8 cellular contexts compared by ENCODE assay signal in the genomic region with DNA sequence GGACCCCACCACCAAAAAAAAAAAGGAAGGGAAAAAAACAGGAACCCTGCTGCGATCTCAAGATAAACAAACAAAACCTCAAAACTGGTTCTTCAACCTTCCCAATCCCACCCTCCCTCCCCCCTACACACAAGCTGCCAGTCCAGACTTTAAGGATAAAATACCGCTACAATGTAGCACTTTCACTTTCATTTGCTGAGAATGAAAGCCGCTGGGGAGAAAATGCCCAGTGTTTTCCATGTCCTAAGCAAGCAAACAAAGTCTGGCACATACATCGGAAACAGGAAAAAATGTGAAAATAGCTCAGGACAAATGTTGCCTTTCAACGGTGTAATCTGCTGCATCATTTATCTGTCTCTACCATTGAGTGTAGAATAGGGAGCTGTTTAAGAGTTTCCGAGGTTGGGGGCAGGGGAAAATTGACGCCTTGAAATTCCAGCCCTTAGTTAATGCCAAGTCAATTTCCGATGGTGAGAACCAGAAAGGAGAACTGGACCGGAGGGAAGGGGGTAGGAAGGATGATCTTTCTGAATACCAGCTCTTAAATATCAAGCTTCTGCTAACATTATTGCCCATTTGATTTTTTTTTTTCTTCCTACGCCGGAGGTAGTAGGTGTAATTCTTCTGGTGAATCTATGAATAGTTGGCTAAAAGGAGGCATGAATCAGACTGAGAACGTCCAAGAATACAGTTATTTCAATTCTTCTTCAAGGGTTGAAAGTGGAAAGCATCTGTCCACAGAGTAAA. TPM values are rescaled to one million over a fixed set of nuclear protein-coding genes. Genes with fewer than 3 reads are reported as not detected.
DNase-seq lines count a peak whose midpoint lies in the region; ATAC-seq, FAIRE-seq and TF ChIP-seq lines count a peak whose summit lies in the region.

No MANE protein-coding gene starts in this region.

- no peak for TF ChIP-seq EP300 in H1 (IDR thresholded peaks at IDR 0.05; ENCODE audit: borderline replicate concordance in 1 of 2, low read depth in 2 of 2, low read length in 2 of 2)
- peak in 1 of 2 donors; percentile 14 for TF ChIP-seq EP300 in tibial nerve (IDR thresholded peaks at IDR 0.05)

- H4K20me1 ChIP-seq in H1 (replicated peaks in 1 of 2; ENCODE audit: control insufficient read depth in 1 of 2, insufficient read depth in 2 of 2, low read length in 2 of 2): no peaks in the 10 kb centered on the region

- 0 out of 4 replicates have a peak, but pooled peaks of 1 of the 2 experiments have one; percentile 1 for TF ChIP-seq RAD21 in H1 (IDR thresholded peaks at IDR 0.05 in 1 of 2, conservative IDR thresholded peaks at IDR 0.05 in 1 of 2; ENCODE audit: low read depth in 2 of 2, low read length in 2 of 2)

- no peaks in the 10 kb centered on the region for H3K79me1 ChIP-seq in H1 (ENCODE audit: low read depth, low read length)

- no peaks in the 10 kb centered on the region for H3K79me2 ChIP-seq in H1 (ENCODE audit: control insufficient read depth in 1 of 2, insufficient read depth in 2 of 2, low read length in 2 of 2)

- CTCF ChIA-PET in H1 (lab: Charles Lee; ENCODE audit: partially characterized antibody): interaction anchor here (0.6 to 6.6 kb wide), 40 partner anchors 8 to 1371 kb away, joined by 3 to 63 read pairs (median 4); no protein-coding TSS in a partner anchor

- H2BK120ac ChIP-seq in H1 (replicated peaks; ENCODE audit: low read depth, low read length): peak overlapping the region; percentile 1

- no peak overlapping the region for H3K56ac ChIP-seq in H1 (replicated peaks; ENCODE audit: insufficient read length, low read depth, low read length)

- no peak overlapping the region for H2BK15ac ChIP-seq in H1 (ENCODE audit: low read length)

- peak overlapping the region; percentile 40; the same call in 1 of the 2 replicates for H2BK12ac ChIP-seq in H1 (ENCODE audit: low read depth, low read length)

- H3K23me2 ChIP-seq in H1 (ENCODE audit: low read depth, low read length): peaks cover 15% of the 10 kb centered on the region

- H3K14ac ChIP-seq in H1 (ENCODE audit: insufficient read length): no peak overlapping the region

- H2AFZ ChIP-seq in H1 (ENCODE audit: low read length): peak overlapping the region; percentile 98

- POLR2A ChIA-PET in H1 (lab: Charles Lee; ENCODE audit: partially characterized antibody): interaction anchor here (0.7 to 1.3 kb wide), 6 partner anchors 12 to 837 kb away, joined by 3 to 7 read pairs (median 3); no protein-coding TSS in a partner anchor

- TF ChIP-seq POLR2A in H1 (IDR thresholded peaks at IDR 0.05; ENCODE audit: control extremely low read depth in 1 of 2, low read depth in 2 of 2, low read length in 2 of 2) (no peak), tibial nerve (IDR thresholded peaks at IDR 0.05) (no peak)

- H3K4ac ChIP-seq in H1 (replicated peaks; ENCODE audit: insufficient read length, low read depth, low read length): no peak overlapping the region

- H2AK5ac ChIP-seq in H1 (ENCODE audit: low read depth, low read length): no peak overlapping the region

- H3K36me3 ChIP-seq in SK-N-MC (ENCODE audit: insufficient read depth, low read length) (no peaks in the 10 kb centered on the region), H1 (ENCODE audit: control insufficient read depth in 2 of 4, insufficient read depth in 4 of 4, low read length in 3 of 4) (no peaks in the 10 kb centered on the region), tibial nerve (no peaks in the 10 kb centered on the region)

- peak overlapping the region; percentile 65 for H3K9ac ChIP-seq in SK-N-MC (ENCODE audit: insufficient read length)
- peak overlapping the region; percentile 40 to 59 (median 50); a peak in 5 of 7 replicates for H3K9ac ChIP-seq in H1 (replicated peaks in 1 of 4; ENCODE audit: extremely low read depth in 1 of 4, low read depth in 3 of 4, low read length in 3 of 4)

- H2BK5ac ChIP-seq in H1 (ENCODE audit: low read depth, low read length): no peak overlapping the region

- H4K5ac ChIP-seq in H1 (ENCODE audit: insufficient read length, low read depth, low read length): no peak overlapping the region

- H3K9me3 ChIP-seq in SK-N-MC (ENCODE audit: low read depth, low read length) (no peaks in the 10 kb centered on the region), H1 (ENCODE audit: insufficient read depth in 2 of 2, low read depth in 1 of 2, low read length in 1 of 2) (peaks cover 0 to 3% of the 10 kb centered on the region in 2 experiments; a peak in 1 of 4 replicates), tibial nerve (no peaks in the 10 kb centered on the region)

- H3K4me1 ChIP-seq in H1 (replicated peaks in 1 of 4; ENCODE audit: control insufficient read depth in 3 of 4, insufficient read depth in 4 of 4, low read length in 3 of 4) (peaks cover 0 to 11% (median 6%) of the 10 kb centered on the region in 4 experiments; a peak in 4 of 7 replicates), tibial nerve (peaks cover 0 to 17% (median 5%) of the 10 kb centered on the region in 4 donors)

- TF ChIP-seq CTCF in HFF-Myc (IDR thresholded peaks at IDR 0.05; ENCODE audit: low read depth, low read length, missing control alignments) (no peak), H1 (IDR thresholded peaks at IDR 0.05; ENCODE audit: control extremely low read depth in 1 of 3, insufficient read depth in 1 of 3, low read depth in 1 of 3, low read length in 3 of 3) (no peak), tibial nerve (IDR thresholded peaks at IDR 0.05) (no peak)

- no peak overlapping the region for H3K23ac ChIP-seq in H1 (ENCODE audit: insufficient read length)

- no peak overlapping the region; the same call in 1 of the 2 replicates for H2BK20ac ChIP-seq in H1 (ENCODE audit: low read length)

- ATAC-seq in GM19328 (IDR thresholded peaks at IDR 0.05; ENCODE audit: unreplicated experiment) (no peak), HG03439 (IDR thresholded peaks at IDR 0.05; ENCODE audit: unreplicated experiment) (no peak)

- peak overlapping the region; percentile 68 for H3K4me3 ChIP-seq in HFF-Myc (replicated peaks; ENCODE audit: low read depth, low read length)
- peak overlapping the region; percentile 80 for H3K4me3 ChIP-seq in SK-N-MC
- H3K4me3 ChIP-seq in H1 (ENCODE audit: extremely low read depth in 1 of 4, insufficient read depth in 2 of 4, low read depth in 3 of 4, low read length in 4 of 4): peak overlapping the region; percentile 50 to 79 (median 60)
- H3K4me3 ChIP-seq in tibial nerve: peak overlapping the region; percentile 44 to 59 (median 49)

- H4K91ac ChIP-seq in H1 (replicated peaks; ENCODE audit: insufficient read length, low read length): peak overlapping the region; percentile 16

- no peak overlapping the region for H4K8ac ChIP-seq in H1 (ENCODE audit: extremely low read depth, insufficient read depth, low read length)

- H3K27ac ChIP-seq in SK-N-MC (peak overlapping the region; percentile 43; the same call in 1 of the 2 replicates), H1 (ENCODE audit: low read depth, low read length) (peak overlapping the region; percentile 84), tibial nerve (peak overlapping the region; percentile 70 to 94 (median 90))

- 11% methylated on average over 11 of the region's 12 CpGs; no CpG with 5 or more reads in 1 of the 2 experiments for WGBS in H1 (ENCODE audit: extremely low coverage in 1 of 2, insufficient coverage in 1 of 2, insufficient read length in 1 of 2, insufficient replicate concordance in 2 of 2, low coverage in 1 of 2, low lambda C conversion rate in 2 of 2, missing lambda C conversion rate in 1 of 2), 2 experiments
- 1% methylated on average over 12 of the region's 12 CpGs for WGBS in tibial nerve, 2 donors

- peak overlapping the region; percentile 61 to 81 for H3K4me2 ChIP-seq in H1 (ENCODE audit: insufficient read depth in 1 of 2, low read depth in 2 of 2, low read length in 2 of 2)

- DNase-seq in COLO829 (ENCODE audit: low spot score) (peak; percentile 11), HFF-Myc (ENCODE audit: extremely low read depth, low read depth) (no peak), SK-N-MC (ENCODE audit: low read depth, low spot score) (no peak), H1 (ENCODE audit: low read depth in 1 of 2, low spot score in 2 of 2) (peak in 1 of 2 experiments; percentile 46), medulla oblongata (ENCODE audit: extremely low spot score) (peak; percentile 72), tibial nerve (ENCODE audit: low spot score in 2 of 2) (peak in 1 of 2 donors; percentile 24)

- no peaks in the 10 kb centered on the region for H3K27me3 ChIP-seq in H1 (replicated peaks in 1 of 4; ENCODE audit: control insufficient read depth in 3 of 4, extremely low read depth in 1 of 4, insufficient read depth in 3 of 4, low read length in 3 of 4)
- H3K27me3 ChIP-seq in tibial nerve: no peaks in the 10 kb centered on the region

- H3K18ac ChIP-seq in H1 (ENCODE audit: extremely low read depth, low read length): no peak overlapping the region; the same call in 1 of the 2 replicates

- peak; percentile 60 for FAIRE-seq in H1 (lab: Jason Lieb, UNC)

TF ChIP-seq in H1, 55 proteins besides CTCF, POLR2A, EP300 and RAD21:
- peak in 1 of 2 experiments; percentile 51; a peak in 1 of 4 replicates for TF ChIP-seq SIN3A (conservative IDR thresholded peaks at IDR 0.05 in 1 of 2, IDR thresholded peaks at IDR 0.05 in 1 of 2; ENCODE audit: low read depth in 1 of 2, low read length in 2 of 2)
- TF ChIP-seq MAFK (IDR thresholded peaks at IDR 0.05; ENCODE audit: low read depth, low read length): 0 out of 2 replicates have a peak, but pooled peaks have one; percentile 7
- TF ChIP-seq BACH1 (IDR thresholded peaks at IDR 0.05; ENCODE audit: low read length): no peak
- 0 out of 2 replicates have a peak, but pooled peaks have one; percentile 41 for TF ChIP-seq TAF1 (IDR thresholded peaks at IDR 0.05; ENCODE audit: low read depth, low read length)
- TF ChIP-seq RBBP5 (IDR thresholded peaks at IDR 0.05; ENCODE audit: borderline replicate concordance, low read depth, low read length): peak; percentile 100
- TF ChIP-seq CREB1 (IDR thresholded peaks at IDR 0.05): no peak
- no peak; a peak in 1 of 4 replicates for TF ChIP-seq HDAC2 (IDR thresholded peaks at IDR 0.05; ENCODE audit: borderline replicate concordance in 1 of 2, low read depth in 2 of 2, low read length in 2 of 2)
- peak; percentile 91 for TF ChIP-seq ASH2L (IDR thresholded peaks at IDR 0.05; ENCODE audit: low read length)
- TF ChIP-seq SP1 (IDR thresholded peaks at IDR 0.05; ENCODE audit: low read depth, low read length): peak; percentile 85

RNA-seq across cellular contexts. Expression of a gene that starts 1.2 kb away (rescaled TPM):
- 1.7 and 2.4 TPM in 2 replicates for total RNA-seq in H1 (2021; fragmentation: NEBNext Ultra II Directional; extraction: Animal tissue kit (Norgen Biotek cat#: 25700))
- 0.74 and 0.91 TPM in 2 replicates for polyA plus RNA-seq in H1 (2011; rRNA removed)
- 1.4 TPM for polyA plus RNA-seq in H1 (2011; cell fraction: cytosol; rRNA removed)
- polyA plus RNA-seq in H1 (2011; cell fraction: nucleus; rRNA removed): 3.6 TPM
- polyA plus RNA-seq in H1 (2012, experiment 1 of 2): 0.50 to 1.1 TPM (median 0.81 TPM) in 4 replicates
- polyA plus RNA-seq in H1 (2012, experiment 2 of 2): 0.04 TPM
- polyA plus RNA-seq in H1 (2013, experiment 1 of 2): 0.81 TPM
- polyA plus RNA-seq in H1 (2013, experiment 2 of 2): 0.66 TPM
- 9.9 and 11.8 TPM in 2 replicates for polyA minus RNA-seq in H1 (2011; rRNA and poly(A)+ RNA removed)
- polyA minus RNA-seq in H1 (2011; cell fraction: cytosol; rRNA and poly(A)+ RNA removed): 4.1 TPM
- 22.2 TPM for polyA minus RNA-seq in H1 (2011; cell fraction: nucleus; rRNA and poly(A)+ RNA removed)
- 10 to 100 TPM in 1 of 4 donors, 1 to 10 TPM in 3; 2.9 to 16.5 (median 7.3) TPM for total RNA-seq in tibial nerve

Comparison
In these comparisons a context has a peak if more than half of its experiments do, and no peak if none do; other contexts are left out.
1. DNase-seq: peak in COLO829 (single experiment) and medulla oblongata (single experiment); none in HFF-Myc (single experiment) and SK-N-MC (single experiment).
2. Peak in every context shown above with its lines, with median percentiles within 50 percentile points of each other: H3K4me3 ChIP-seq and H3K27ac ChIP-seq.